Comparison of ENCODE assay signal across 13 cellular contexts in genomic region chr1:226696552-226696951, GRCh38. TPM values are rescaled to one million over a fixed set of nuclear protein-coding genes. Genes with fewer than 3 reads are reported as not detected.
A peak's percentile ranks its signal among the peaks of the same experiment; 100 is the strongest.
DNase-seq lines count a peak whose midpoint lies in the region; ATAC-seq and TF ChIP-seq lines count a peak whose summit lies in the region.
"Had no signal": no experiment of that assay in that cellular context is flagged by ENCODE, and none has a peak within 500 bp of the region (broad histone marks: within the 10 kb centered on the region; RNA-seq: fewer than 3 reads in every experiment).

No MANE protein-coding gene starts in this region.

- peaks cover 7% of the 10 kb centered on the region for H3K4me1 ChIP-seq in RWPE2 (ENCODE audit: insufficient read depth, poor library complexity, severe bottlenecking)
- peaks cover 2 to 94% (median 76%) of the 10 kb centered on the region in 6 donors for H3K4me1 ChIP-seq in spleen
- H3K4me1 ChIP-seq: neural progenitor cell had no signal

- peak overlapping the region; percentile 54 for H3K27ac ChIP-seq in RWPE2 (ENCODE audit: poor library complexity, severe bottlenecking)
- H3K27ac ChIP-seq in spleen, result peak overlapping the region in 7 of 8 donors; percentile 22 to 82 (median 59)
- H3K27ac ChIP-seq: neural progenitor cell, tibial artery had no signal

- peaks cover 29% of the 10 kb centered on the region for H3K36me3 Mint-ChIP-seq in activated CD4-positive, alpha-beta T cell treated with anti-CD3 and anti-CD28 coated beads for 36 hours (ENCODE audit: low read depth)

- no peak for ATAC-seq in activated CD4-positive, alpha-beta T cell treated with anti-CD3 and anti-CD28 coated beads for 36 hours
- ATAC-seq in RWPE2 (ENCODE audit: low read depth) (no peak; the same call in 2 of the 3 replicates), esophagus mucosa (peak; percentile 12)

- H3K27me3 Mint-ChIP-seq in activated CD4-positive, alpha-beta T cell treated with anti-CD3 and anti-CD28 coated beads for 36 hours, result no peaks in the 10 kb centered on the region

- POLR2A ChIA-PET in activated CD4-positive, alpha-beta T cell treated with anti-CD3 and anti-CD28 coated beads for 36 hours (lab: Charles Lee), result interaction anchor here (1.3 kb wide), 1 partner anchor 40 kb away, joined by 4 read pairs; no protein-coding TSS in a partner anchor

- no peak for DNase-seq in activated CD4-positive, alpha-beta T cell treated with anti-CD3 and anti-CD28 coated beads for 36 hours
- no peak for DNase-seq in activated CD4-positive, alpha-beta T cell treated with anti-CD3 and anti-CD28 coated beads for 4 hours
- DNase-seq in RWPE2 (ENCODE audit: low spot score) (no peak), spleen (no peak), NCI-H82 treated with DMSO at 0.1 percent for 48 hours (lab: John Stamatoyannopoulos, UW; ENCODE audit: unreplicated experiment) (no peak), activated gamma-delta T cell treated with Interleukin-2 at 50 U/mL for 16 hours (no peak), GM10266 (ENCODE audit: extremely low spot score) (no peak)
- DNase-seq: 8988T, left colon, NCI-H1105, tibial artery had no signal

- no peaks in the 10 kb centered on the region for H3K9me3 Mint-ChIP-seq in activated CD4-positive, alpha-beta T cell treated with anti-CD3 and anti-CD28 coated beads for 36 hours (ENCODE audit: low read depth)
- H3K9me3 Mint-ChIP-seq: neural progenitor cell had no signal

- H3K9me3 ChIP-seq in RWPE2 (ENCODE audit: severe bottlenecking) (no peaks in the 10 kb centered on the region), spleen (no peaks in the 10 kb centered on the region)
- H3K9me3 ChIP-seq: tibial artery had no signal

- no peak overlapping the region for H3K4me3 ChIP-seq in RWPE2 (ENCODE audit: severe bottlenecking)
- H3K4me3 ChIP-seq in spleen, result no peak overlapping the region
- H3K4me3 ChIP-seq: neural progenitor cell, tibial artery had no signal

- TF ChIP-seq CTCF in RWPE2 (IDR thresholded peaks at IDR 0.05; ENCODE audit: poor library complexity, severe bottlenecking), result no peak
- TF ChIP-seq CTCF in spleen (IDR thresholded peaks at IDR 0.05 in 8 of 11, conservative IDR thresholded peaks at IDR 0.05 in 3 of 11), result no peak
- TF ChIP-seq CTCF in GM10266 (IDR thresholded peaks at IDR 0.05; ENCODE audit: control insufficient read depth, insufficient read depth, low read depth, missing control alignments), result no peak

- no peaks in the 10 kb centered on the region for H3K27me3 ChIP-seq in RWPE2 (ENCODE audit: insufficient read depth, poor library complexity, severe bottlenecking)
- no peaks in the 10 kb centered on the region for H3K27me3 ChIP-seq in spleen (replicated peaks in 1 of 7)
- H3K27me3 ChIP-seq: neural progenitor cell, tibial artery had no signal

- intact Hi-C loops in activated CD4-positive, alpha-beta T cell treated with anti-CD3 and anti-CD28 coated beads for 36 hours (cut with DNase I, micrococcal nuclease), result loop anchor here in 1 of 2 experiments (2.0 kb wide), 1 partner anchor 34 kb away; no protein-coding TSS in a partner anchor
- intact Hi-C loops in spleen (cut with DNase I; ENCODE audit: low total_unique reads), result no loop called here

- 90 to 92% (median 90%) methylated on average over 7 of the region's 7 CpGs for WGBS in spleen, 5 donors

- no peak overlapping the region for H3K4me3 Mint-ChIP-seq in activated CD4-positive, alpha-beta T cell treated with anti-CD3 and anti-CD28 coated beads for 36 hours
- H3K4me3 Mint-ChIP-seq: neural progenitor cell had no signal

- H3K4me1 Mint-ChIP-seq in activated CD4-positive, alpha-beta T cell treated with anti-CD3 and anti-CD28 coated beads for 36 hours, result peaks cover 92% of the 10 kb centered on the region

- H3K36me3 ChIP-seq in RWPE2 (ENCODE audit: low read depth) (no peaks in the 10 kb centered on the region), spleen (peaks cover 0 to 65% (median 3%) of the 10 kb centered on the region in 6 donors)
- H3K36me3 ChIP-seq: neural progenitor cell had no signal

- CTCF ChIA-PET in activated CD4-positive, alpha-beta T cell treated with anti-CD3 and anti-CD28 coated beads for 36 hours (lab: Charles Lee), result interaction anchor here (0.8 to 6.7 kb wide), 5 partner anchors 9 to 63 kb away, joined by 3 to 27 read pairs (median 4); no protein-coding TSS in a partner anchor

- H3K27ac Mint-ChIP-seq in activated CD4-positive, alpha-beta T cell treated with anti-CD3 and anti-CD28 coated beads for 36 hours, result peak overlapping the region; percentile 97
- H3K27ac Mint-ChIP-seq: neural progenitor cell had no signal

- TF ChIP-seq POLR2A in spleen (IDR thresholded peaks at IDR 0.05), result no peak

RNA-seq across cellular contexts. Expression of gene ITPKB, which starts 42.5 kb away (rescaled TPM):
- total RNA-seq in activated CD4-positive, alpha-beta T cell treated with anti-CD3 and anti-CD28 coated beads for 36 hours, result 10 to 100 TPM; 31.0 to 31.9 TPM
- total RNA-seq in esophagus mucosa (10.9 TPM), spleen (10 to 100 TPM; 51.1 to 74.6 (median 68.2) TPM)
- polyA plus RNA-seq in spleen, result 10 to 100 TPM in 2 of 3 donors, 1 to 10 TPM in 1; 8.5 to 24.4 (median 11.8) TPM
